8 cellular contexts compared by ENCODE assay signal in genomic region chr2:134218928-134219707, GRCh38. TPM values are rescaled to one million over a fixed set of nuclear protein-coding genes. Genes with fewer than 3 reads are reported as not detected.
DNase-seq lines count a peak whose midpoint lies in the region; ATAC-seq and FAIRE-seq lines count a peak whose summit lies in the region.

No MANE protein-coding gene starts in this region.

- no peaks in the 10 kb centered on the region for H3K27me3 ChIP-seq in small intestine (ENCODE audit: control insufficient read depth in 2 of 2, insufficient read depth in 2 of 2, low read length in 2 of 2)

- peaks cover 4 to 8% of the 10 kb centered on the region in 2 donors for H3K9me3 Mint-ChIP-seq in activated naive CD4-positive, alpha-beta T cell treated with anti-CD3 and anti-CD28 coated beads, Interleukin-2, amount 50 U/mL, for 72 hours

- peak; percentile 75 for ATAC-seq in GM21723 (IDR thresholded peaks at IDR 0.05; ENCODE audit: unreplicated experiment)
- ATAC-seq in activated naive CD4-positive, alpha-beta T cell treated with anti-CD3 and anti-CD28 coated beads, Interleukin-2, amount 50 U/mL, for 72 hours, result no peak

- WGBS in small intestine, 3 donors, result 9 to 46% (median 24%) methylated on average over 9 of the region's 9 CpGs

- DNase-seq in COLO668 (lab: John Stamatoyannopoulos, UW; ENCODE audit: unreplicated experiment), result peak; percentile 56
- DNase-seq in NOMO-1 (lab: John Stamatoyannopoulos, UW; ENCODE audit: unreplicated experiment in 2 of 2), result peak; percentile 5 to 47
- DNase-seq in activated naive CD4-positive, alpha-beta T cell treated with anti-CD3 and anti-CD28 coated beads, Interleukin-2, amount 50 U/mL, for 72 hours (ENCODE audit: low spot score in 2 of 2), result peak in 1 of 2 donors; percentile 14
- DNase-seq in small intestine, result peak; percentile 87
- no peak for DNase-seq in NCI-H2081 treated with DMSO at 0.1 percent for 48 hours (lab: John Stamatoyannopoulos, UW)
- no peak for DNase-seq in RPMI8226
- no peak for DNase-seq in T1000 (lab: John Stamatoyannopoulos, UW)

- no peaks in the 10 kb centered on the region for H3K9me3 ChIP-seq in small intestine (ENCODE audit: control insufficient read depth, low read depth)

- H3K27ac ChIP-seq in small intestine (ENCODE audit: low read depth in 1 of 2, low read length in 1 of 2), result peak overlapping the region; percentile 71 to 80

- no peak overlapping the region for H3K4me3 ChIP-seq in small intestine (ENCODE audit: low read depth in 1 of 2, low read length in 2 of 2)

- peaks cover 22 to 28% of the 10 kb centered on the region in 2 donors for H3K4me1 ChIP-seq in small intestine (ENCODE audit: control insufficient read depth in 2 of 2, insufficient read depth in 1 of 2, low read depth in 1 of 2, low read length in 1 of 2)

- H3K27ac Mint-ChIP-seq in activated naive CD4-positive, alpha-beta T cell treated with anti-CD3 and anti-CD28 coated beads, Interleukin-2, amount 50 U/mL, for 72 hours, result peak overlapping the region; percentile 87 to 89

- H3K36me3 ChIP-seq in small intestine (ENCODE audit: control insufficient read depth in 2 of 2, insufficient read depth in 2 of 2, low read length in 2 of 2), result no peaks in the 10 kb centered on the region

- no peak for FAIRE-seq in small intestine (lab: Jason Lieb, UNC)

- H3K36me3 Mint-ChIP-seq in activated naive CD4-positive, alpha-beta T cell treated with anti-CD3 and anti-CD28 coated beads, Interleukin-2, amount 50 U/mL, for 72 hours, result no peaks in the 10 kb centered on the region

RNA-seq across cellular contexts. Expression of gene MGAT5, which starts 34.8 kb away (rescaled TPM):
- 10 to 100 TPM; 11.8 to 13.2 TPM for total RNA-seq in activated naive CD4-positive, alpha-beta T cell treated with anti-CD3 and anti-CD28 coated beads, Interleukin-2, amount 50 U/mL, for 72 hours
- polyA plus RNA-seq in small intestine, result 10 to 100 TPM in 1 of 3 donors, 1 to 10 TPM in 2; 5.6 to 27.4 (median 7.3) TPM

Comparison
In these comparisons a context has a peak if more than half of its experiments do, and no peak if none do; other contexts are left out.
1. DNase-seq: peak in COLO668 (single experiment), NOMO-1 (2 of 2) and small intestine (single experiment); none in NCI-H2081 treated with DMSO at 0.1 percent for 48 hours (single experiment), RPMI8226 (single experiment) and T1000 (single experiment).